ENCODE assay signal across 8 cellular contexts in the genomic region with DNA sequence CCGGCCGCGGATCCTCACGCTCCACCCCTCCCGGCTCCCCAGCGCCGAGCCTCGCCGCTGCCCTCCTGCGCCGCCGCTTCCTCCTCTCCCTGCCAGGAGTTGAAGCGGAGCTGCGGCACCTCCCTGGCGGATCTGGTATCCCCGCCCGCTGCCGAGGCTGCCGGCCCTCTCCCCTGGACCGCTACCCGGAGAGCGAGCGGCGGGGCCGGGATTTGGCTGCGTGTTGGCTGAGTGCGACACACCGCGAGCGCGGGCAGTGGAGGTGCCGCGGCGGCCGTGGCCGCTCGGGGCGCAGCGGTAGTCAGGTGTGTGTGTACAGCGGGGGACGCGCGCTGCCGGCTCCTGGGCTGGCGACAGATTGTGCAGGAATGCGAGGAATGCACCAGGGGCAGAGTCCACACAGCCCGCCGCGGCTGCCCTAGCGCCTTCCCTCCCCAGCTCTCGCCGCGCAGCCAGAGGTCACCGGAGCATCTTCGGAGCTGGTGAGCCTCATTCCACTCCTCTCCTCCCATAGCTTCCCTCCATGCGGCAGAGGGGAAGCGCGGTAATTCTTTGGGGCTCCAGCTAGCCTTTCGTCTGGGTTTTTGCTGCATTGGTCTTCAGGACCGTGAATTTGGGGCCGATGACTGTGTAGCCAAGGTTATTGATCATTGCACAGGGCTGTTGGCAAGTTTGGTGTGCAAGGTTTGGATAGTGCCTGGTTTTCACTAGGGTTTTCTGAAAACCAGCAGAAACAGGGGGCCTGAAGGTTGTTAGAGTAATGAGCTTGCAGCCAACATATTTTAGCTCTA. TPM values are rescaled to one million over a fixed set of nuclear protein-coding genes. Genes with fewer than 3 reads are reported as not detected.
DNase-seq lines count a peak whose midpoint lies in the region; ATAC-seq and TF ChIP-seq lines count a peak whose summit lies in the region.

No MANE protein-coding gene starts in this region.

- H3K36me3 Mint-ChIP-seq in CD14-positive monocyte: no peaks in the 10 kb centered on the region
- H3K36me3 Mint-ChIP-seq in activated T-helper 17 cell treated with anti-CD3 and anti-CD28 coated beads, Interleukin-2, amount 50 U/mL, for 72 hours (ENCODE audit: low read depth): no peaks in the 10 kb centered on the region
- H3K36me3 Mint-ChIP-seq in nephron progenitor cell (ENCODE audit: low read depth): no peaks in the 10 kb centered on the region

- H3K9me3 Mint-ChIP-seq in CD14-positive monocyte (no peaks in the 10 kb centered on the region), nephron progenitor cell (no peaks in the 10 kb centered on the region)
- no peaks in the 10 kb centered on the region for H3K9me3 Mint-ChIP-seq in activated T-helper 17 cell treated with anti-CD3 and anti-CD28 coated beads, Interleukin-2, amount 50 U/mL, for 72 hours

- H3K27ac ChIP-seq in foreskin keratinocyte (peak overlapping the region; percentile 70), temporal lobe (ENCODE audit: low read depth, low read length) (peak overlapping the region; percentile 94)

- H3K27ac Mint-ChIP-seq in CD14-positive monocyte (peak overlapping the region; percentile 70 to 93 (median 82)), nephron progenitor cell (peak overlapping the region; percentile 97)
- H3K27ac Mint-ChIP-seq in activated T-helper 17 cell treated with anti-CD3 and anti-CD28 coated beads, Interleukin-2, amount 50 U/mL, for 72 hours: peak overlapping the region; percentile 85

- peak; percentile 21 for TF ChIP-seq CTCF in CD14-positive monocyte (IDR thresholded peaks at IDR 0.05)
- TF ChIP-seq CTCF in foreskin keratinocyte (conservative IDR thresholded peaks at IDR 0.05): peak; percentile 42
- peak; percentile 33 for TF ChIP-seq CTCF in nephron progenitor cell (IDR thresholded peaks at IDR 0.05)

- H3K4me3 Mint-ChIP-seq in CD14-positive monocyte: peak overlapping the region; percentile 96 to 98
- peak overlapping the region; percentile 94 for H3K4me3 Mint-ChIP-seq in activated T-helper 17 cell treated with anti-CD3 and anti-CD28 coated beads, Interleukin-2, amount 50 U/mL, for 72 hours
- H3K4me3 Mint-ChIP-seq in nephron progenitor cell: peak overlapping the region; percentile 98

- no peaks in the 10 kb centered on the region for H3K27me3 ChIP-seq in foreskin keratinocyte

- H3K27me3 Mint-ChIP-seq in CD14-positive monocyte (ENCODE audit: low read depth in 3 of 3) (peaks cover 6 to 20% (median 15%) of the 10 kb centered on the region in 3 donors), nephron progenitor cell (ENCODE audit: low read depth, poor library complexity) (no peaks in the 10 kb centered on the region)
- peaks cover 3% of the 10 kb centered on the region for H3K27me3 Mint-ChIP-seq in activated T-helper 17 cell treated with anti-CD3 and anti-CD28 coated beads, Interleukin-2, amount 50 U/mL, for 72 hours

- H3K4me1 Mint-ChIP-seq in CD14-positive monocyte (peaks cover 36% of the 10 kb centered on the region), nephron progenitor cell (peaks cover 56% of the 10 kb centered on the region)
- peaks cover 22% of the 10 kb centered on the region for H3K4me1 Mint-ChIP-seq in activated T-helper 17 cell treated with anti-CD3 and anti-CD28 coated beads, Interleukin-2, amount 50 U/mL, for 72 hours

- peaks cover 22% of the 10 kb centered on the region for H3K4me1 ChIP-seq in foreskin keratinocyte

- ATAC-seq in GM18909 (IDR thresholded peaks at IDR 0.05; ENCODE audit: poor library complexity, unreplicated experiment) (peak; percentile 54), HG03159 (IDR thresholded peaks at IDR 0.05; ENCODE audit: unreplicated experiment) (peak; percentile 44), foreskin keratinocyte (peak; percentile 61)
- peak; percentile 45 for ATAC-seq in activated T-helper 17 cell treated with anti-CD3 and anti-CD28 coated beads, Interleukin-2, amount 50 U/mL, for 72 hours (replicated peaks)

- DNase-seq in CD14-positive monocyte (ENCODE audit: low spot score) (no peak), NOMO-1 (lab: John Stamatoyannopoulos, UW; ENCODE audit: unreplicated experiment in 2 of 2) (peak; percentile 68 to 69), foreskin keratinocyte (peak; percentile 54 to 73), nephron progenitor cell (peak; percentile 91)

- intact Hi-C loops in CD14-positive monocyte (cut with micrococcal nuclease): no loop called here

RNA-seq across cellular contexts. Expression of gene PKP4, which starts 1.3 kb away (rescaled TPM):
- under 1 TPM; 0.33 to 0.73 TPM for polyA plus RNA-seq in CD14-positive monocyte
- total RNA-seq in activated T-helper 17 cell treated with anti-CD3 and anti-CD28 coated beads, Interleukin-2, amount 50 U/mL, for 72 hours: 10 to 100 TPM; 24.0 to 35.0 TPM
- total RNA-seq in foreskin keratinocyte: 47.9 and 58.2 TPM in 2 replicates
- polyA plus RNA-seq in foreskin keratinocyte: 21.6 and 26.6 TPM in 2 replicates
- 98.8 TPM for total RNA-seq in temporal lobe

RNA-seq across cellular contexts. Expression of gene CCDC148, which starts 1.5 kb away (rescaled TPM):
- polyA plus RNA-seq in CD14-positive monocyte (not detected), foreskin keratinocyte (0.25 and 0.30 TPM in 2 replicates)
- under 1 TPM; 0.82 to 0.93 TPM for total RNA-seq in activated T-helper 17 cell treated with anti-CD3 and anti-CD28 coated beads, Interleukin-2, amount 50 U/mL, for 72 hours
- total RNA-seq in foreskin keratinocyte (0.51 and 0.71 TPM in 2 replicates), temporal lobe (16.7 TPM)
